Comparison of ENCODE assay signal across 26 cellular contexts in the genomic region with DNA sequence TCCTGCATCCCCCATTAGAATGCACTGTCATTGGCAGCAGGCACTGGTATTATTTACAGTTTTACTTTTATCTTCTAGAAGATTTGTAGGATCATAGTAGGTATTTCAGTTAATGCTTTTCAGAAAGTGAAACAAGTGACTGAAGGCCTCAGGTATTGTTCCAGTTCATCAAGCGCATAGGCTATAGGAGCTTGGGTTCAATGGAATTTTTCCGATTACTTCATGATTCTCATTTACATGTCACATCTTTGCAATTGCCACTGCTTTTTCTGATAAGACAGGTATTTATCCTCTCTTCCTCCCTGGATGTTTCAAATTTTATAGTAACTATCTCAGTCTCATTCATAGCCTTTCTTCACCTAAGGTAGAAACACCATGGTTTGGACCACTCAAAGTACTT.
DNase-seq lines count a peak whose midpoint lies in the region; TF ChIP-seq lines count a peak whose summit lies in the region.
"Had no signal": no experiment of that assay in that cellular context is flagged by ENCODE, and none has a peak within 500 bp of the region (broad histone marks: within the 10 kb centered on the region; RNA-seq: fewer than 3 reads in every experiment).

No MANE protein-coding gene starts in this region.

- no peaks in the 10 kb centered on the region for H3K27me3 ChIP-seq in BLaER1 treated with 17β-estradiol and CSF1 and Interleukin-3, amounts not matched to agents 10 nM and 100 nM
- H3K27me3 ChIP-seq in endodermal cell (ENCODE audit: control insufficient read depth, insufficient read depth, low read length, poor library complexity, severe bottlenecking): no peaks in the 10 kb centered on the region
- no peaks in the 10 kb centered on the region for H3K27me3 ChIP-seq in osteoblast (ENCODE audit: insufficient read depth, low read length)
- H3K27me3 ChIP-seq: MG63 had no signal

- H3K36me3 Mint-ChIP-seq in endodermal cell (ENCODE audit: low read depth): peaks cover 15% of the 10 kb centered on the region

- H3K79me2 ChIP-seq in osteoblast (ENCODE audit: insufficient read depth, low read length): no peaks in the 10 kb centered on the region

- peaks cover 0 to 35% (median 0%) of the 10 kb centered on the region in 11 experiments; a peak in 6 of 22 replicates for H3K9me3 ChIP-seq in BLaER1 treated with 17β-estradiol and CSF1 and Interleukin-3, amounts not matched to agents 10 nM and 100 nM (replicated peaks in 1 of 11)
- H3K9me3 ChIP-seq in endodermal cell (ENCODE audit: control insufficient read depth, low read length) (no peaks in the 10 kb centered on the region), osteoblast (ENCODE audit: low read depth, low read length) (no peaks in the 10 kb centered on the region)
- H3K9me3 ChIP-seq: MG63 had no signal

- 0 out of 20 replicates have a peak overlapping the region, but pooled peaks of 2 of the 10 experiments have one; percentile 4 to 17 for H3K4me3 ChIP-seq in BLaER1 treated with 17β-estradiol and CSF1 and Interleukin-3, amounts not matched to agents 10 nM and 100 nM
- no peak overlapping the region for H3K4me3 ChIP-seq in endodermal cell (ENCODE audit: low read length)
- no peak overlapping the region for H3K4me3 ChIP-seq in osteoblast (ENCODE audit: insufficient read depth, low read length)
- H3K4me3 ChIP-seq: coronary artery, MG63 had no signal

- no peaks in the 10 kb centered on the region for H4K20me1 ChIP-seq in BLaER1 treated with 17β-estradiol and CSF1 and Interleukin-3, amounts not matched to agents 10 nM and 100 nM
- H4K20me1 ChIP-seq in osteoblast (ENCODE audit: insufficient read depth, low read length): no peaks in the 10 kb centered on the region

- 96 to 98% methylated on average over 2 of the region's 2 CpGs for WGBS in endodermal cell (ENCODE audit: insufficient coverage in 1 of 2, insufficient read length in 1 of 2), 2 experiments

- peak overlapping the region in 10 of 11 experiments; percentile 84 to 97 (median 91); a peak in 21 of 22 replicates for H3K27ac ChIP-seq in BLaER1 treated with 17β-estradiol and CSF1 and Interleukin-3, amounts not matched to agents 10 nM and 100 nM
- no peak overlapping the region for H3K27ac ChIP-seq in endodermal cell (ENCODE audit: low read depth, low read length)
- peak overlapping the region; percentile 98 for H3K27ac ChIP-seq in osteoblast (ENCODE audit: low read depth, low read length)

- peaks cover 7 to 81% (median 41%) of the 10 kb centered on the region in 10 experiments; a peak in 19 of 20 replicates for H3K4me1 ChIP-seq in BLaER1 treated with 17β-estradiol and CSF1 and Interleukin-3, amounts not matched to agents 10 nM and 100 nM
- peaks cover 9% of the 10 kb centered on the region for H3K4me1 ChIP-seq in endodermal cell (ENCODE audit: control insufficient read depth, insufficient read depth, low read length)
- H3K4me1 ChIP-seq in osteoblast (ENCODE audit: insufficient read depth, low read length): peaks cover 46% of the 10 kb centered on the region

- TF ChIP-seq EP300 in Ishikawa (IDR thresholded peaks at IDR 0.05; ENCODE audit: borderline replicate concordance): no peak

- peak overlapping the region in 6 of 11 experiments; percentile 74 to 84 (median 79); a peak in 7 of 22 replicates for H3K9ac ChIP-seq in BLaER1 treated with 17β-estradiol and CSF1 and Interleukin-3, amounts not matched to agents 10 nM and 100 nM
- no peak overlapping the region for H3K9ac ChIP-seq in endodermal cell (ENCODE audit: extremely low read depth, low read length, poor library complexity, severe bottlenecking)

- H3K36me3 ChIP-seq in BLaER1 treated with 17β-estradiol and CSF1 and Interleukin-3, amounts not matched to agents 10 nM and 100 nM: peaks cover 0 to 12% (median 0%) of the 10 kb centered on the region in 11 experiments; a peak in 3 of 22 replicates
- H3K36me3 ChIP-seq in endodermal cell (ENCODE audit: control insufficient read depth, insufficient read depth, low read length) (peaks cover 5% of the 10 kb centered on the region), osteoblast (ENCODE audit: insufficient read depth, low read length) (no peaks in the 10 kb centered on the region)
- H3K36me3 ChIP-seq: MG63 had no signal

- no peak for DNase-seq in endodermal cell
- no peak for DNase-seq in osteoblast (ENCODE audit: insufficient read length, low spot score, missing footprints)
- no peak for DNase-seq in stimulated activated CD4-positive, alpha-beta T cell treated with anti-CD3 and anti-CD28 coated beads, Interleukin-4, amount 100 ng/mL, for 24 hours
- DNase-seq in NCI-H446 (lab: John Stamatoyannopoulos, UW): no peak
- no peak for DNase-seq in KBM-7
- DNase-seq in NCI-H146 treated with DMSO at 0.1 percent for 48 hours (lab: John Stamatoyannopoulos, UW; ENCODE audit: unreplicated experiment): no peak
- DNase-seq: activated CD4-positive, alpha-beta memory T cell treated with anti-CD3 and anti-CD28 coated beads, Interleukin-2, amount 10 ng/mL, durations not matched to agents 7 days and 5 days; activated gamma-delta T cell; activated T-cell treated with anti-CD3 and anti-CD28 coated beads for 4 hours; CD4-positive, alpha-beta T cell; GF-D8; HFFc6; left colon; NCI-H1694; posterior cingulate gyrus; Right ventricle myocardium superior; stimulated activated CD4-positive, alpha-beta T cell treated with anti-CD3 and anti-CD28 coated beads, Interleukin-15, amount 100 ng/mL, for 24 hours; stimulated activated CD8-positive, alpha-beta memory T cell treated with anti-CD3 and anti-CD28 coated beads, Interleukin-4, amount 100 ng/mL, for 48 hours; SW 1271 had no signal

- TF ChIP-seq RAD21 in Ishikawa (IDR thresholded peaks at IDR 0.05; ENCODE audit: low read depth): no peak

- peak overlapping the region in 8 of 11 experiments; percentile 73 to 87 (median 78); a peak in 16 of 22 replicates for H3K4me2 ChIP-seq in BLaER1 treated with 17β-estradiol and CSF1 and Interleukin-3, amounts not matched to agents 10 nM and 100 nM
- H3K4me2 ChIP-seq in osteoblast (ENCODE audit: insufficient read depth, low read length): no peak overlapping the region

- H3K4me3 Mint-ChIP-seq in endodermal cell: no peak overlapping the region
- H3K4me3 Mint-ChIP-seq: activated CD4-positive, alpha-beta memory T cell treated with anti-CD3 and anti-CD28 coated beads, Interleukin-2, amount 10 ng/mL, durations not matched to agents 7 days and 5 days; brain; CD4-positive, alpha-beta T cell; HFFc6; mesothelial cell of epicardium; nephron had no signal

- H3K4me1 Mint-ChIP-seq in endodermal cell: peaks cover 51% of the 10 kb centered on the region

- peak overlapping the region; percentile 99 for H3K27ac Mint-ChIP-seq in endodermal cell
- H3K27ac Mint-ChIP-seq: activated CD4-positive, alpha-beta memory T cell treated with anti-CD3 and anti-CD28 coated beads, Interleukin-2, amount 10 ng/mL, durations not matched to agents 7 days and 5 days; CD4-positive, alpha-beta T cell had no signal

- no peak overlapping the region for H2AFZ ChIP-seq in osteoblast (ENCODE audit: low read length)

- in situ Hi-C loops in KBM-7 (cut with MboI; ENCODE audit: low pct_unique_long_range_greater_than_20kb, low sequenced_read_pairs): no loop called here

- no peak for TF ChIP-seq CTCF in endodermal cell (conservative IDR thresholded peaks at IDR 0.05)
- TF ChIP-seq CTCF in osteoblast (IDR thresholded peaks at IDR 0.05; ENCODE audit: extremely low read depth, low read depth, low read length): no peak

- H3K9me3 Mint-ChIP-seq in endodermal cell: no peaks in the 10 kb centered on the region
- H3K9me3 Mint-ChIP-seq: activated CD4-positive, alpha-beta memory T cell treated with anti-CD3 and anti-CD28 coated beads, Interleukin-2, amount 10 ng/mL, durations not matched to agents 7 days and 5 days; CD4-positive, alpha-beta T cell; HFFc6; mesothelial cell of epicardium had no signal

- H3K27me3 Mint-ChIP-seq in endodermal cell (ENCODE audit: insufficient read depth): no peaks in the 10 kb centered on the region
- H3K27me3 Mint-ChIP-seq: activated CD4-positive, alpha-beta memory T cell treated with anti-CD3 and anti-CD28 coated beads, Interleukin-2, amount 10 ng/mL, durations not matched to agents 7 days and 5 days; brain; CD4-positive, alpha-beta T cell had no signal

TF ChIP-seq in Ishikawa, 13 proteins besides CTCF, POLR2A, EP300 and RAD21 (continues in another document):
- TF ChIP-seq, protein P1, sequence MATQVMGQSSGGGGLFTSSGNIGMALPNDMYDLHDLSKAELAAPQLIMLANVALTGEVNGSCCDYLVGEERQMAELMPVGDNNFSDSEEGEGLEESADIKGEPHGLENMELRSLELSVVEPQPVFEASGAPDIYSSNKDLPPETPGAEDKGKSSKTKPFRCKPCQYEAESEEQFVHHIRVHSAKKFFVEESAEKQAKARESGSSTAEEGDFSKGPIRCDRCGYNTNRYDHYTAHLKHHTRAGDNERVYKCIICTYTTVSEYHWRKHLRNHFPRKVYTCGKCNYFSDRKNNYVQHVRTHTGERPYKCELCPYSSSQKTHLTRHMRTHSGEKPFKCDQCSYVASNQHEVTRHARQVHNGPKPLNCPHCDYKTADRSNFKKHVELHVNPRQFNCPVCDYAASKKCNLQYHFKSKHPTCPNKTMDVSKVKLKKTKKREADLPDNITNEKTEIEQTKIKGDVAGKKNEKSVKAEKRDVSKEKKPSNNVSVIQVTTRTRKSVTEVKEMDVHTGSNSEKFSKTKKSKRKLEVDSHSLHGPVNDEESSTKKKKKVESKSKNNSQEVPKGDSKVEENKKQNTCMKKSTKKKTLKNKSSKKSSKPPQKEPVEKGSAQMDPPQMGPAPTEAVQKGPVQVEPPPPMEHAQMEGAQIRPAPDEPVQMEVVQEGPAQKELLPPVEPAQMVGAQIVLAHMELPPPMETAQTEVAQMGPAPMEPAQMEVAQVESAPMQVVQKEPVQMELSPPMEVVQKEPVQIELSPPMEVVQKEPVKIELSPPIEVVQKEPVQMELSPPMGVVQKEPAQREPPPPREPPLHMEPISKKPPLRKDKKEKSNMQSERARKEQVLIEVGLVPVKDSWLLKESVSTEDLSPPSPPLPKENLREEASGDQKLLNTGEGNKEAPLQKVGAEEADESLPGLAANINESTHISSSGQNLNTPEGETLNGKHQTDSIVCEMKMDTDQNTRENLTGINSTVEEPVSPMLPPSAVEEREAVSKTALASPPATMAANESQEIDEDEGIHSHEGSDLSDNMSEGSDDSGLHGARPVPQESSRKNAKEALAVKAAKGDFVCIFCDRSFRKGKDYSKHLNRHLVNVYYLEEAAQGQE (IDR thresholded peaks at IDR 0.05; ENCODE audit: low read depth): no peak
- no peak for TF ChIP-seq TCF12 (IDR thresholded peaks at IDR 0.05; ENCODE audit: low read depth)
- TF ChIP-seq USF1 (IDR thresholded peaks at IDR 0.05): no peak
- 0 out of 2 replicates have a peak, but pooled peaks have one; percentile 13 for TF ChIP-seq TEAD4 (IDR thresholded peaks at IDR 0.05)
- TF ChIP-seq TAF1 (IDR thresholded peaks at IDR 0.05; ENCODE audit: low read depth): no peak
- no peak for TF ChIP-seq ZBTB7A (IDR thresholded peaks at IDR 0.05; ENCODE audit: low read depth)
